Comparison of ENCODE assay signal across 8 cellular contexts in genomic region chr11:35139883-35140282, GRCh38. TPM values are rescaled to one million over a fixed set of nuclear protein-coding genes. Genes with fewer than 3 reads are reported as not detected.
DNase-seq lines count a peak whose midpoint lies in the region; ATAC-seq, FAIRE-seq and TF ChIP-seq lines count a peak whose summit lies in the region.

No MANE protein-coding gene starts in this region.

- in situ Hi-C loops in K562 (cut with MboI): no loop called here

- H3K9me1 ChIP-seq in K562 (ENCODE audit: control insufficient read depth, insufficient read depth, low read length): no peaks in the 10 kb centered on the region

- peak overlapping the region; percentile 48 for H3K4me3 ChIP-seq in A673 (ENCODE audit: low read depth, low read length, poor library complexity, severe bottlenecking)
- peak overlapping the region; percentile 87 to 97 for H3K4me3 ChIP-seq in HCT116 (replicated peaks in 1 of 2; ENCODE audit: low read depth in 1 of 2, low read length in 2 of 2)
- no peak overlapping the region for H3K4me3 ChIP-seq in K562
- H3K4me3 ChIP-seq in lower lobe of right lung: peak overlapping the region; percentile 82
- peak overlapping the region; percentile 73 to 74 for H3K4me3 ChIP-seq in aorta (ENCODE audit: low read length in 2 of 2)

- TF ChIP-seq EP300 in K562 (IDR thresholded peaks at IDR 0.05; ENCODE audit: low read length): no peak

- DNase-seq in A673 (ENCODE audit: low spot score) (no peak), HCT116 (ENCODE audit: low read depth, low spot score) (no peak), K562 (ENCODE audit: extremely low read depth in 1 of 4, low spot score in 3 of 4) (no peak), lower lobe of right lung (no peak), aorta (no peak), NCI-H2081 treated with DMSO at 0.1 percent for 48 hours (lab: John Stamatoyannopoulos, UW) (no peak), HuH-7 (ENCODE audit: low spot score) (no peak)

- TF ChIP-seq CTCF in A673 (conservative IDR thresholded peaks at IDR 0.05; ENCODE audit: low read depth, low read length) (no peak), HCT116 (IDR thresholded peaks at IDR 0.05 in 2 of 3, conservative IDR thresholded peaks at IDR 0.05 in 1 of 3; ENCODE audit: borderline replicate concordance in 1 of 3, insufficient read depth in 1 of 3, low read depth in 2 of 3, low read length in 2 of 3) (no peak), K562 (IDR thresholded peaks at IDR 0.05 in 2 of 3, conservative IDR thresholded peaks at IDR 0.05 in 1 of 3; ENCODE audit: insufficient read depth in 2 of 3, low read depth in 1 of 3, low read length in 3 of 3) (no peak), lower lobe of right lung (IDR thresholded peaks at IDR 0.05) (no peak)

- H3K4me2 ChIP-seq in HCT116 (ENCODE audit: low read length) (peak overlapping the region; percentile 99), K562 (ENCODE audit: insufficient read depth, low read length) (peak overlapping the region; percentile 58)

- peaks cover 70% of the 10 kb centered on the region for H3K79me2 ChIP-seq in HCT116 (ENCODE audit: insufficient read depth, low read length)
- H3K79me2 ChIP-seq in K562 (ENCODE audit: control insufficient read depth, insufficient read depth, low read length): no peaks in the 10 kb centered on the region

- TF ChIP-seq RAD21 in HCT116 (IDR thresholded peaks at IDR 0.05; ENCODE audit: low read depth) (no peak), K562 (CRISPR knock-in tag; conservative IDR thresholded peaks at IDR 0.05 in 1 of 2, IDR thresholded peaks at IDR 0.05 in 1 of 2) (no peak)

- POLR2A ChIA-PET in A673 (lab: Charles Lee; ENCODE audit: low non-redundant PET) (no interaction called here), HCT116 (lab: Charles Lee) (interaction anchor here (0.7 to 3.3 kb wide), 9 partner anchors 23 to 140 kb away, joined by 3 to 23 read pairs (median 4); no protein-coding TSS in a partner anchor), K562 (lab: Yijun Ruan, JAX) (interaction anchor here (0.7 kb wide), 1 partner anchor 42 kb away, joined by 4 read pairs; no protein-coding TSS in a partner anchor)

- CTCF ChIA-PET in A673 (lab: Charles Lee): no interaction called here
- CTCF ChIA-PET in HCT116 (lab: Charles Lee): interaction anchor here (1.6 kb wide), 1 partner anchor 23 kb away, joined by 4 read pairs; no protein-coding TSS in a partner anchor
- CTCF ChIA-PET in K562 (lab: Yijun Ruan, JAX; ENCODE audit: low intra/inter-chr PET ratio): no interaction called here

- H3K4me1 ChIP-seq in A673 (ENCODE audit: insufficient read depth, low read length, poor library complexity, severe bottlenecking) (peaks cover 19% of the 10 kb centered on the region), HCT116 (ENCODE audit: control insufficient read depth in 1 of 2, insufficient read depth in 2 of 2, low read length in 2 of 2) (peaks cover 57 to 78% of the 10 kb centered on the region in 2 experiments), K562 (replicated peaks in 1 of 2; ENCODE audit: control insufficient read depth in 2 of 2, insufficient read depth in 2 of 2, low read length in 2 of 2) (peaks cover 0 to 13% of the 10 kb centered on the region in 2 experiments; a peak in 2 of 5 replicates), lower lobe of right lung (peaks cover 53% of the 10 kb centered on the region), aorta (ENCODE audit: control insufficient read depth in 1 of 2, insufficient read depth in 2 of 2, low read length in 2 of 2) (peaks cover 0 to 4% of the 10 kb centered on the region in 2 donors)

- H4K20me1 ChIP-seq in HCT116 (ENCODE audit: insufficient read depth) (0 out of 2 replicates have a peak, but pooled peaks cover 6% of the 10 kb centered on the region), K562 (replicated peaks; ENCODE audit: control insufficient read depth, insufficient read depth, low read length) (no peaks in the 10 kb centered on the region)

- RAD21 ChIA-PET in HCT116 (lab: Charles Lee; ENCODE audit: low non-redundant PET in 1 of 2, low total read pairs in 2 of 2, uncharacterized antibody in 2 of 2, unreplicated experiment in 2 of 2): interaction anchor here in 1 of 2 experiments (0.6 to 1.0 kb wide), 3 partner anchors 29 to 69 kb away, joined by 3 to 4 read pairs (median 3); no protein-coding TSS in a partner anchor

- intact Hi-C loops in A673 (cut with micrococcal nuclease; ENCODE audit: unreplicated experiment) (no loop called here), HCT116 (cut with micrococcal nuclease) (loop anchor here (1.0 to 5.0 kb wide), 4 partner anchors 58 to 252 kb away; no protein-coding TSS in a partner anchor), K562 (cut with micrococcal nuclease) (loop anchor here (5.0 kb wide), 1 partner anchor 143 kb away; no protein-coding TSS in a partner anchor), lower lobe of right lung (cut with DNase I) (no loop called here), aorta (cut with DNase I) (loop anchor here (5.0 to 10.0 kb wide), 6 partner anchors 37 to 255 kb away; no protein-coding TSS in a partner anchor)

- BruUV-seq in A673 (replicated peaks; lab: Mats Ljungman, UMichigan) (no TSS peak), HCT116 (replicated peaks; lab: Mats Ljungman, UMichigan) (TSS peak; percentile 51), K562 (replicated peaks; lab: Mats Ljungman, UMichigan) (no TSS peak)

- H3K9ac ChIP-seq in HCT116 (ENCODE audit: low read length): peak overlapping the region; percentile 99
- H3K9ac ChIP-seq in K562 (ENCODE audit: insufficient read depth in 1 of 2, low read depth in 2 of 2, low read length in 2 of 2): peak overlapping the region in 1 of 2 experiments; percentile 57; a peak in 1 of 4 replicates

- H3K36me3 ChIP-seq in A673 (ENCODE audit: insufficient read depth, low read length, poor library complexity, severe bottlenecking) (no peaks in the 10 kb centered on the region), HCT116 (ENCODE audit: control insufficient read depth in 1 of 2, insufficient read depth in 2 of 2, low read length in 2 of 2) (no peaks in the 10 kb centered on the region; a peak in 1 of 4 replicates), K562 (ENCODE audit: control insufficient read depth, insufficient read depth, low read length) (no peaks in the 10 kb centered on the region), lower lobe of right lung (no peaks in the 10 kb centered on the region), aorta (ENCODE audit: control insufficient read depth in 1 of 2, insufficient read depth in 2 of 2, low read length in 1 of 2) (no peaks in the 10 kb centered on the region)

- no peak for FAIRE-seq in K562 (lab: Jason Lieb, UNC)

- H2AFZ ChIP-seq in HCT116 (ENCODE audit: low read depth, low read length, poor library complexity, severe bottlenecking): no peak overlapping the region
- no peak overlapping the region for H2AFZ ChIP-seq in K562 (ENCODE audit: low read depth, low read length)

- H3K27ac ChIP-seq in A673 (ENCODE audit: low read depth, low read length, poor library complexity, severe bottlenecking): no peak overlapping the region
- H3K27ac ChIP-seq in HCT116 (ENCODE audit: low read depth, low read length): peak overlapping the region; percentile 97
- no peak overlapping the region for H3K27ac ChIP-seq in K562 (ENCODE audit: extremely low read depth, low read depth, low read length)
- H3K27ac ChIP-seq in lower lobe of right lung: peak overlapping the region; percentile 97
- peak overlapping the region; percentile 79 to 88 for H3K27ac ChIP-seq in aorta (ENCODE audit: low read depth in 1 of 2, low read length in 2 of 2)

- ATAC-seq in HCT116 (peak; percentile 7), K562 (no peak), lower lobe of right lung (peak; percentile 3 to 14), aorta (ENCODE audit: low FRiP score) (peak; percentile 4), HG02885 (IDR thresholded peaks at IDR 0.05; ENCODE audit: poor library complexity, unreplicated experiment) (no peak)

- H3K9me3 ChIP-seq in A673 (ENCODE audit: low read depth, low read length, poor library complexity, severe bottlenecking): no peaks in the 10 kb centered on the region
- no peaks in the 10 kb centered on the region for H3K9me3 ChIP-seq in HCT116 (ENCODE audit: control insufficient read depth in 1 of 2, insufficient read depth in 1 of 2, low read depth in 1 of 2, low read length in 2 of 2)
- no peaks in the 10 kb centered on the region for H3K9me3 ChIP-seq in K562 (replicated peaks; ENCODE audit: control insufficient read depth, insufficient read depth, low read depth, low read length)
- H3K9me3 ChIP-seq in lower lobe of right lung: no peaks in the 10 kb centered on the region
- no peaks in the 10 kb centered on the region for H3K9me3 ChIP-seq in aorta (ENCODE audit: control insufficient read depth, low read length)

- no peak for TF ChIP-seq POLR2A in HCT116 (IDR thresholded peaks at IDR 0.05; ENCODE audit: borderline replicate concordance, extremely low read depth, insufficient read depth, insufficient read length)
- TF ChIP-seq POLR2A in K562 (conservative IDR thresholded peaks at IDR 0.05): no peak

- H3K9me2 ChIP-seq in HCT116 (ENCODE audit: insufficient read depth): no peaks in the 10 kb centered on the region

- peaks cover 56% of the 10 kb centered on the region for H3K27me3 ChIP-seq in A673 (replicated peaks; ENCODE audit: insufficient read depth, low read depth, low read length, poor library complexity)
- no peaks in the 10 kb centered on the region for H3K27me3 ChIP-seq in HCT116 (ENCODE audit: insufficient read depth, low read length)
- peaks cover 22 to 32% of the 10 kb centered on the region in 2 experiments for H3K27me3 ChIP-seq in K562 (ENCODE audit: control insufficient read depth in 2 of 2, insufficient read depth in 2 of 2, low read length in 2 of 2)
- H3K27me3 ChIP-seq in lower lobe of right lung (ENCODE audit: low read depth): no peaks in the 10 kb centered on the region
- H3K27me3 ChIP-seq in aorta (ENCODE audit: control insufficient read depth in 1 of 2, insufficient read depth in 2 of 2, low read length in 1 of 2): no peaks in the 10 kb centered on the region

- 13% methylated on average over 3 of the region's 4 CpGs for WGBS in K562 (ENCODE audit: insufficient coverage, low coverage, missing lambda C conversion rate)
- 2 to 8% methylated on average over 4 of the region's 4 CpGs for WGBS in aorta, 2 donors

RNA-seq across cellular contexts. Expression of gene CD44, which starts 0.9 kb away (rescaled TPM):
- 13.1 and 15.9 TPM in 2 replicates for total RNA-seq in A673 (2021)
- total RNA-seq in HCT116 (2021; ENCODE audit: unreplicated experiment): 742 TPM
- 668 and 736 TPM in 2 replicates for polyA plus RNA-seq in HCT116 (2012)
- total RNA-seq in K562 (2011; cell fraction: chromatin; rRNA removed; ENCODE audit: low replicate concordance): 7.9 and 17.7 TPM in 2 replicates
- total RNA-seq in K562 (2011; cell fraction: nucleolus; rRNA removed): 7.2 and 18.2 TPM in 2 replicates
- total RNA-seq in K562 (2011; cell fraction: nucleoplasm; rRNA removed): 10.5 and 17.1 TPM in 2 replicates
- total RNA-seq in K562 (2014; rRNA removed): 2.3 and 2.6 TPM in 2 replicates
- total RNA-seq in K562 (2014; rRNA removed; fragmentation: Illumina TruSeq; extraction: Trizol): 3.0 and 5.2 TPM in 2 replicates
- total RNA-seq in K562 (2015; rRNA removed; fragmentation: Illumina TruSeq; extraction: Trizol): 2.6 and 3.2 TPM in 2 replicates
- total RNA-seq in K562 (2021): 9.5 and 11.1 TPM in 2 replicates
- 13.9 and 47.0 TPM in 2 replicates for polyA plus RNA-seq in K562 (2011; rRNA removed)
- 23.2 and 51.1 TPM in 2 replicates for polyA plus RNA-seq in K562 (2011; cell fraction: cytosol; rRNA removed)
- 19.8 and 40.4 TPM in 2 replicates for polyA plus RNA-seq in K562 (2011; cell fraction: nucleus; rRNA removed)
- 8.0 and 8.3 TPM in 2 replicates for polyA plus RNA-seq in K562 (2012)
- polyA plus RNA-seq in K562 (2014; fragmentation: Illumina TruSeq; extraction: Trizol): 7.7 TPM in 2 replicates
- 1 to 10 TPM; 1.2 to 1.8 TPM for polyA plus RNA-seq in K562 (2014; fragmentation: Nextera tagmentation; extraction: Ambion mirVana)
- 2.5 and 5.0 TPM in 2 replicates for polyA plus RNA-seq in K562 (2014; rRNA removed)
- 26.3 and 51.8 TPM in 2 replicates for polyA minus RNA-seq in K562 (2011; rRNA and poly(A)+ RNA removed)
- 10.5 and 22.8 TPM in 2 replicates for polyA minus RNA-seq in K562 (2011; cell fraction: cytosol; rRNA and poly(A)+ RNA removed)
- 14.8 and 35.9 TPM in 2 replicates for polyA minus RNA-seq in K562 (2011; cell fraction: nucleus; rRNA and poly(A)+ RNA removed)
- 613 TPM for total RNA-seq in lower lobe of right lung
- total RNA-seq in aorta: 100 to 1,000 TPM; 321 to 462 TPM
- 100 to 1,000 TPM in 1 of 2 donors, 10 to 100 TPM in 1; 70.0 to 113 TPM for polyA plus RNA-seq in aorta

Comparison
In these comparisons a context has a peak if more than half of its experiments do, and no peak if none do; other contexts are left out.
1. H3K27ac ChIP-seq: peak in HCT116 (single experiment), lower lobe of right lung (single experiment) and aorta (2 of 2); none in A673 (single experiment) and K562 (single experiment).
2. ATAC-seq: peak in HCT116 (single experiment), lower lobe of right lung (2 of 2) and aorta (single experiment); none in K562 (single experiment) and HG02885 (single experiment).
3. RNA of gene CD44, which starts 0.9 kb away (total RNA-seq): 742 TPM in HCT116 (single experiment), 613 TPM in lower lobe of right lung (single experiment) and 321 to 462 TPM in aorta; 13.1 to 15.9 TPM in A673 and 2.3 to 18.2 TPM in K562; every median in the first group is over 10 times any median in the second.
4. intact Hi-C loops: an anchor here in HCT116 (1.0 to 5.0 kb wide), K562 (5.0 kb wide) and aorta (5.0 to 10.0 kb wide); none called in A673 and lower lobe of right lung.